In the genomic region with DNA sequence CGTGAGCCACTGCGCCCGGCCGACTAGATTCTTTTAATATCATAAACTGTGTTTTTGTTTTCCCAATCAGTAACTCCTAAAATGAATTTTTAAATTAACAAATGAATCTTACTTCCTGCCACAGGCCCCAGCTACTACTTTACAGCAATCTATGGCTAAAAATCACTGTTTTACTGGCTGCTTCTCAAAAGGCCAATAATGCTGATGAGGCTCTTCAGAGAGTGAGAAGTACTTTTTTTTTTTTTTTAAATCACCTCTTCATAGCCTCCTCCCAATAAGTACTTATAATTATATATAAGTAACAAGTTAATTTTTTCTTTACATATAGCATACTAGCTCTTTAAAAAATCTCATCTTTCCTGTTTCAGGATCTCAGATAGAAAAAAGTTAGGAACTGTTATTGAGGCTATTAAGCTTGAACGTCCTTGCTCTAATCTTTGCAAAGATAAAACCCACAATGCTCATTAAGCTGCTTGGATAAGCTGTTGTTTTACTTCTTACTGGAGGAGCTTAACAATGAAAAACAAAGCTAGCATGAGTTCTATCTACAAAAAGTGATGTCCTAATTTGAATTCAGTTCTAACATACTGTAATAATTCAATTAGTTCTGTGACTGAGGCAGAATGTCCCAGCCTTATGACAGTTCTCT, we compare ENCODE assay signal across 9 cellular contexts.
"Had no signal": no experiment of that assay in that cellular context is flagged by ENCODE, and none has a peak within 500 bp of the region (broad histone marks: within the 10 kb centered on the region; RNA-seq: fewer than 3 reads in every experiment).

No MANE protein-coding gene starts in this region.

- H3K4me3 ChIP-seq: gastroesophageal sphincter, ovary, tibial artery, vagina had no signal

- H3K4me3 Mint-ChIP-seq: activated CD4-positive, alpha-beta T cell treated with anti-CD3 and anti-CD28 coated beads, Interleukin-2, amount 10 ng/mL, durations not matched to agents 7 days and 5 days; activated naive CD4-positive, alpha-beta T cell treated with anti-CD3 and anti-CD28 coated beads for 36 hours; stimulated activated effector memory CD8-positive, alpha-beta T cell treated with anti-CD3 and anti-CD28 coated beads, Interleukin-12 subunit alpha, Interleukin-12 subunit beta, amount 100 ng/mL, for 72 hours; T-helper 2 cell treated with Interferon-gamma antibody and Interleukin-4, amounts not matched to agents 5 μg/mL and 100 μg/mL, for 36 hours had no signal

- H3K27ac ChIP-seq: gastroesophageal sphincter, tibial artery, vagina had no signal

- H3K27ac Mint-ChIP-seq: activated CD4-positive, alpha-beta T cell treated with anti-CD3 and anti-CD28 coated beads, Interleukin-2, amount 10 ng/mL, durations not matched to agents 7 days and 5 days; activated naive CD4-positive, alpha-beta T cell treated with anti-CD3 and anti-CD28 coated beads for 36 hours; stimulated activated effector memory CD8-positive, alpha-beta T cell treated with anti-CD3 and anti-CD28 coated beads, Interleukin-12 subunit alpha, Interleukin-12 subunit beta, amount 100 ng/mL, for 72 hours; T-helper 2 cell treated with Interferon-gamma antibody and Interleukin-4, amounts not matched to agents 5 μg/mL and 100 μg/mL, for 36 hours had no signal

- H3K27me3 ChIP-seq: gastroesophageal sphincter, ovary, tibial artery, vagina had no signal

- H3K36me3 ChIP-seq: gastroesophageal sphincter, ovary, tibial artery, vagina had no signal

- H3K4me1 Mint-ChIP-seq: activated CD4-positive, alpha-beta T cell treated with anti-CD3 and anti-CD28 coated beads, Interleukin-2, amount 10 ng/mL, durations not matched to agents 7 days and 5 days; stimulated activated effector memory CD8-positive, alpha-beta T cell treated with anti-CD3 and anti-CD28 coated beads, Interleukin-12 subunit alpha, Interleukin-12 subunit beta, amount 100 ng/mL, for 72 hours had no signal

- H3K9me3 ChIP-seq: gastroesophageal sphincter, ovary, tibial artery, vagina had no signal

- ATAC-seq: gastroesophageal sphincter; left lobe of liver; stimulated activated effector memory CD8-positive, alpha-beta T cell treated with anti-CD3 and anti-CD28 coated beads, Interleukin-12 subunit alpha, Interleukin-12 subunit beta, amount 100 ng/mL, for 72 hours had no signal

- DNase-seq: activated CD4-positive, alpha-beta T cell treated with anti-CD3 and anti-CD28 coated beads, Interleukin-2, amount 10 ng/mL, durations not matched to agents 7 days and 5 days; activated naive CD4-positive, alpha-beta T cell treated with anti-CD3 and anti-CD28 coated beads for 36 hours; tibial artery had no signal

- H3K27me3 Mint-ChIP-seq: activated CD4-positive, alpha-beta T cell treated with anti-CD3 and anti-CD28 coated beads, Interleukin-2, amount 10 ng/mL, durations not matched to agents 7 days and 5 days had no signal

- H3K36me3 Mint-ChIP-seq: stimulated activated effector memory CD8-positive, alpha-beta T cell treated with anti-CD3 and anti-CD28 coated beads, Interleukin-12 subunit alpha, Interleukin-12 subunit beta, amount 100 ng/mL, for 72 hours had no signal

- H3K9me3 Mint-ChIP-seq: activated CD4-positive, alpha-beta T cell treated with anti-CD3 and anti-CD28 coated beads, Interleukin-2, amount 10 ng/mL, durations not matched to agents 7 days and 5 days; activated naive CD4-positive, alpha-beta T cell treated with anti-CD3 and anti-CD28 coated beads for 36 hours; stimulated activated effector memory CD8-positive, alpha-beta T cell treated with anti-CD3 and anti-CD28 coated beads, Interleukin-12 subunit alpha, Interleukin-12 subunit beta, amount 100 ng/mL, for 72 hours; T-helper 2 cell treated with Interferon-gamma antibody and Interleukin-4, amounts not matched to agents 5 μg/mL and 100 μg/mL, for 36 hours had no signal

- H3K4me1 ChIP-seq: gastroesophageal sphincter, tibial artery had no signal
